13 cellular contexts compared by ENCODE assay signal in the genomic region with DNA sequence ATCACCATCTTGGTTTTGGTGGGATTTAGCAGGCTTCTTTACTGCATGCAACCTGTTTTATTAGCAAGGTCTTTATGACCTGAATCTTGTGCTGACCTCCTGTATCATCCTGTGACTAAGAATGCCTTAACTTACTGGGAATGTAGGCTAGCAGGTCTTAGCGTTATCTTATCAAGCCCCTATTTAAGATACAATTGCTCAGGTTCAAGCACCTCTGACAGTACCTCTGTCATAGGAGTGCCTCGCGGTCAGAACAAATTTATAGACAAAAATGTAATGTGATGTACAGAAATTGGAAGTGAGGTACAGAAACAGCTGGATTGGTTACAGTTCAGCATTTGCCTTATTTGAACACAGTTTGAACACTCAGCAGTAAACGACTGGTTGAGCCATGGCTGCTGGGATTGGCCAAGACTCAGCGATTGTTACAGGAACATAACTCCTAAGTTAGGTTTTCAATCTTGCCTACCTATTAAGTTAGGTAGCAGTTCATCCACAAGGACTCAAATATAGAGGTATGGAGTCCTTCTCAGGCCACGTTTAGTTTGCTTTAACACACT. TPM values are rescaled to one million over a fixed set of nuclear protein-coding genes. Genes with fewer than 3 reads are reported as not detected.
DNase-seq lines count a peak whose midpoint lies in the region; ATAC-seq, FAIRE-seq and TF ChIP-seq lines count a peak whose summit lies in the region.
"Had no signal": no experiment of that assay in that cellular context is flagged by ENCODE, and none has a peak within 500 bp of the region (broad histone marks: within the 10 kb centered on the region; RNA-seq: fewer than 3 reads in every experiment).

No MANE protein-coding gene starts in this region.

- no peaks in the 10 kb centered on the region for H3K9me3 Mint-ChIP-seq in Calu3 (ENCODE audit: low read depth, unreplicated experiment)
- H3K9me3 Mint-ChIP-seq: effector memory CD8-positive, alpha-beta T cell had no signal

- H3K27ac Mint-ChIP-seq in Calu3 (ENCODE audit: unreplicated experiment): peak overlapping the region; percentile 34
- H3K27ac Mint-ChIP-seq: effector memory CD8-positive, alpha-beta T cell had no signal

- H3K36me3 ChIP-seq in PC-3 (ENCODE audit: low read depth, low read length) (no peaks in the 10 kb centered on the region), endothelial cell of umbilical vein (ENCODE audit: control insufficient read depth in 2 of 2, extremely low read depth in 1 of 2, insufficient read depth in 2 of 2, low read length in 2 of 2) (no peaks in the 10 kb centered on the region), rectal smooth muscle tissue (ENCODE audit: control insufficient read depth, insufficient read depth, low read length) (no peaks in the 10 kb centered on the region)

- no peak for DNase-seq in Calu3
- no peak for DNase-seq in PC-3
- no peak for DNase-seq in endothelial cell of umbilical vein (ENCODE audit: low read depth, low spot score)
- DNase-seq in NCI-H510A (lab: John Stamatoyannopoulos, UW): no peak
- DNase-seq in NCI-H2081 (lab: John Stamatoyannopoulos, UW): no peak
- no peak for DNase-seq in hippocampal formation (lab: John Stamatoyannopoulos, UW)
- DNase-seq: activated CD4-positive, alpha-beta T cell treated with anti-CD3 and anti-CD28 coated beads, Interleukin-2, amount 50 U/mL, for 4 hours; effector memory CD8-positive, alpha-beta T cell; NCI-H1105 treated with DMSO at 0.1 percent for 48 hours; NCI-H345; psoas muscle had no signal

- peak overlapping the region; percentile 2 for H3K4me3 Mint-ChIP-seq in Calu3 (ENCODE audit: low read depth, unreplicated experiment)
- H3K4me3 Mint-ChIP-seq: effector memory CD8-positive, alpha-beta T cell had no signal

- H2AFZ ChIP-seq in PC-3 (ENCODE audit: low read length) (peak overlapping the region; percentile 54), endothelial cell of umbilical vein (ENCODE audit: low read depth, low read length) (peak overlapping the region; percentile 88)

- H3K4me1 ChIP-seq in PC-3 (ENCODE audit: insufficient read depth, low read length): peaks cover 46% of the 10 kb centered on the region
- H3K4me1 ChIP-seq in endothelial cell of umbilical vein (ENCODE audit: control insufficient read depth, extremely low read depth, insufficient read depth, low read length): peaks cover 16% of the 10 kb centered on the region
- peaks cover 28% of the 10 kb centered on the region for H3K4me1 ChIP-seq in rectal smooth muscle tissue (ENCODE audit: control insufficient read depth, insufficient read depth, low read length)
- H3K4me1 ChIP-seq: psoas muscle had no signal

- H3K4me1 Mint-ChIP-seq in Calu3 (ENCODE audit: low read depth, unreplicated experiment): peaks cover 74% of the 10 kb centered on the region

- ATAC-seq in PC-3 (no peak; the same call in 1 of the 2 replicates), GM19035 (IDR thresholded peaks at IDR 0.05; ENCODE audit: unreplicated experiment) (no peak)
- ATAC-seq: effector memory CD8-positive, alpha-beta T cell; psoas muscle had no signal

- H3K9me3 ChIP-seq in PC-3 (ENCODE audit: low read length) (no peaks in the 10 kb centered on the region), endothelial cell of umbilical vein (replicated peaks; ENCODE audit: control insufficient read depth, insufficient read depth, low read length) (no peaks in the 10 kb centered on the region)
- H3K9me3 ChIP-seq: psoas muscle had no signal

- H3K4me2 ChIP-seq in PC-3 (ENCODE audit: low read length): peak overlapping the region; percentile 73
- peak overlapping the region; percentile 50 for H3K4me2 ChIP-seq in endothelial cell of umbilical vein (ENCODE audit: insufficient read depth, low read length)

- TF ChIP-seq CTCF in Calu3 (IDR thresholded peaks at IDR 0.05; ENCODE audit: unreplicated experiment) (no peak), PC-3 (conservative IDR thresholded peaks at IDR 0.05; ENCODE audit: low read depth, low read length) (no peak), endothelial cell of umbilical vein (IDR thresholded peaks at IDR 0.05; ENCODE audit: extremely low read depth in 1 of 2, insufficient read depth in 1 of 2, low read depth in 1 of 2, low read length in 2 of 2) (no peak)

- BruUV-seq in Calu3 (replicated peaks; lab: Mats Ljungman, UMichigan): no TSS peak
- no TSS peak for BruUV-seq in PC-3 (replicated peaks; lab: Mats Ljungman, UMichigan)
- BruUV-seq in endothelial cell of umbilical vein (replicated peaks; lab: Mats Ljungman, UMichigan): no TSS peak

- CTCF ChIA-PET in Calu3 (lab: Charles Lee): no interaction called here
- CTCF ChIA-PET in PC-3 (lab: Charles Lee): no interaction called here
- CTCF ChIA-PET in endothelial cell of umbilical vein (lab: Charles Lee): no interaction called here

- no peaks in the 10 kb centered on the region for H3K9me1 ChIP-seq in endothelial cell of umbilical vein (replicated peaks; ENCODE audit: control insufficient read depth, extremely low read depth, insufficient read depth, low read length)

- H3K27ac ChIP-seq in PC-3 (ENCODE audit: low read length) (peak overlapping the region; percentile 72), endothelial cell of umbilical vein (ENCODE audit: insufficient read depth, low read depth, low read length) (peak overlapping the region; percentile 41), rectal smooth muscle tissue (ENCODE audit: low read depth, low read length) (peak overlapping the region; percentile 83)
- H3K27ac ChIP-seq: psoas muscle had no signal

- peaks cover 16% of the 10 kb centered on the region for H3F3A ChIP-seq in PC-3 (ENCODE audit: low read length, unreplicated experiment)

- no peak for TF ChIP-seq POLR2A in endothelial cell of umbilical vein (IDR thresholded peaks at IDR 0.05; ENCODE audit: low read depth, low read length)

- H3K9me2 ChIP-seq in PC-3 (replicated peaks; ENCODE audit: low read length): no peaks in the 10 kb centered on the region

- H4K20me1 ChIP-seq in PC-3 (ENCODE audit: low read length) (no peaks in the 10 kb centered on the region), endothelial cell of umbilical vein (replicated peaks; ENCODE audit: control insufficient read depth, extremely low read depth, insufficient read depth, low read length) (no peaks in the 10 kb centered on the region)

- peak overlapping the region; percentile 1; the same call in 1 of the 2 replicates for H3K9ac ChIP-seq in PC-3 (ENCODE audit: low read length)
- H3K9ac ChIP-seq in endothelial cell of umbilical vein (replicated peaks; ENCODE audit: extremely low read depth, insufficient read depth, low read length): no peak overlapping the region
- H3K9ac ChIP-seq in rectal smooth muscle tissue (ENCODE audit: low read length): no peak overlapping the region

- H3K36me3 Mint-ChIP-seq in Calu3 (ENCODE audit: insufficient read depth, unreplicated experiment): peaks cover 5% of the 10 kb centered on the region

- no peaks in the 10 kb centered on the region for H3K27me3 Mint-ChIP-seq in Calu3 (ENCODE audit: unreplicated experiment)
- H3K27me3 Mint-ChIP-seq: effector memory CD8-positive, alpha-beta T cell had no signal

- peak; percentile 4 for FAIRE-seq in endothelial cell of umbilical vein (lab: Jason Lieb, UNC)

- H3K4me3 ChIP-seq in PC-3 (ENCODE audit: low read length): peak overlapping the region; percentile 8; the same call in 1 of the 2 replicates
- no peak overlapping the region for H3K4me3 ChIP-seq in endothelial cell of umbilical vein (replicated peaks in 1 of 3; ENCODE audit: insufficient read depth in 1 of 3, low read depth in 1 of 3, low read length in 3 of 3)
- H3K4me3 ChIP-seq in rectal smooth muscle tissue (ENCODE audit: low read length): no peak overlapping the region
- H3K4me3 ChIP-seq: psoas muscle had no signal

- dilution Hi-C loops in endothelial cell of umbilical vein (cut with MboI; ENCODE audit: extremely low pct_ligation_motif_present, low sequenced_read_pairs): no loop called here

- H3K27me3 ChIP-seq in PC-3 (ENCODE audit: low read length) (no peaks in the 10 kb centered on the region), endothelial cell of umbilical vein (ENCODE audit: control insufficient read depth in 2 of 2, insufficient read depth in 2 of 2, low read length in 2 of 2) (no peaks in the 10 kb centered on the region), rectal smooth muscle tissue (ENCODE audit: control insufficient read depth, insufficient read depth, low read length) (no peaks in the 10 kb centered on the region)

- H3K79me2 ChIP-seq in PC-3 (ENCODE audit: low read length) (no peaks in the 10 kb centered on the region), endothelial cell of umbilical vein (ENCODE audit: control insufficient read depth, insufficient read depth, low read length) (no peaks in the 10 kb centered on the region)

- intact Hi-C loops in Calu3 (cut with micrococcal nuclease; ENCODE audit: unreplicated experiment) (no loop called here), PC-3 (cut with micrococcal nuclease) (loop anchor here (1.0 to 2.0 kb wide), 2 partner anchors 18 to 26 kb away; no protein-coding TSS in a partner anchor), endothelial cell of umbilical vein (cut with micrococcal nuclease) (no loop called here)

- POLR2A ChIA-PET in PC-3 (lab: Charles Lee; ENCODE audit: unreplicated experiment) (no interaction called here), endothelial cell of umbilical vein (lab: Charles Lee) (no interaction called here)

TF ChIP-seq in endothelial cell of umbilical vein, 7 proteins besides CTCF, POLR2A, EP300 and RAD21:
- TF ChIP-seq MYC (IDR thresholded peaks at IDR 0.05; ENCODE audit: low read depth, low read length): no peak
- no peak for TF ChIP-seq JUN (IDR thresholded peaks at IDR 0.05; ENCODE audit: borderline replicate concordance, insufficient read depth, insufficient read length, low read depth)
- TF ChIP-seq MAX (IDR thresholded peaks at IDR 0.05; ENCODE audit: insufficient read depth, insufficient read length): no peak

RNA-seq across cellular contexts. Expression of gene TMEM123, which starts 16.2 kb away (rescaled TPM):
- total RNA-seq in Calu3 (2022) (204 and 236 TPM in 2 replicates), PC-3 (2014; rRNA removed) (136 and 163 TPM in 2 replicates), endothelial cell of umbilical vein (199 and 257 TPM in 2 replicates)
- polyA plus RNA-seq in endothelial cell of umbilical vein: 201 and 312 TPM in 2 replicates
- polyA plus RNA-seq in endothelial cell of umbilical vein (2011; cell fraction: cytosol; rRNA removed): 242 and 305 TPM in 2 replicates
- polyA plus RNA-seq in endothelial cell of umbilical vein (2011; cell fraction: nucleus; rRNA removed): 91.7 and 117 TPM in 2 replicates
- polyA plus RNA-seq in endothelial cell of umbilical vein (2012): 358 and 382 TPM in 2 replicates
- polyA minus RNA-seq in endothelial cell of umbilical vein: 498 and 610 TPM in 2 replicates
- 83.6 TPM for polyA minus RNA-seq in endothelial cell of umbilical vein (2011; cell fraction: cytosol; rRNA and poly(A)+ RNA removed)
- 162 and 269 TPM in 2 replicates for polyA minus RNA-seq in endothelial cell of umbilical vein (2011; cell fraction: nucleus; rRNA and poly(A)+ RNA removed)
